Comparison of ENCODE assay signal across 1 cellular context in genomic region chr3:150106752-150107428, GRCh38.
TF ChIP-seq lines count a peak whose summit lies in the region.

No MANE protein-coding gene starts in this region.

TF ChIP-seq in IMR-90, 13 proteins besides CTCF, POLR2A, EP300 and RAD21 (continued from another document):
- no peak for TF ChIP-seq USF2 (IDR thresholded peaks at IDR 0.05; ENCODE audit: low read depth, low read length)
